ENCODE assay signal across 12 cellular contexts in the genomic region with DNA sequence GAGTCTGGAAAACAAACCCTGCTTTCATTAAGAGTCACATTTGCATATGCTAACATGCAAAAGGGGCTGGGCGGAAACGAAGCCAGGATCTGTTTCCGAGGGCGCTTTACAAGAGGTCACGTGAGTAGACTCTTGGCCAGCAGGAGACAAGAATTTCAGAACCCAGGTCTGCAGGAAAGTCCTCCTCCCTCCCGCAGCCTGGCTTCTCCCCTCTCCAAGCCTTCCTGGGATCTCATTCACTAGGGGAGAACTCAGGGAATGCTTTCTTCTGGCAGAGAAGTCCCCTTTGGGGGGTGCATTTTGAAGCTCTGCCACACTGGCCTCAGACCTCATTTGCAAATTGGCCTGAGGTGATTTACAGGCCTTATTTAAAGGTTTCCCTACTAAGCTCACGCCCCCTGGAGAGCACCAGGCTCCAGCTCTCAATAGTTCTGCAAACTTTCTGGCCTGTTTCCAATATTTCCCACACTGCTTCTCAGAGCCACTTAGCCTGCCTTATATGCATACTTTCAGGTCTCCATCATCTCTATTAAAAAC. TPM values are rescaled to one million over a fixed set of nuclear protein-coding genes. Genes with fewer than 3 reads are reported as not detected.
DNase-seq lines count a peak whose midpoint lies in the region; ATAC-seq and TF ChIP-seq lines count a peak whose summit lies in the region.
"Had no signal": no experiment of that assay in that cellular context is flagged by ENCODE, and none has a peak within 500 bp of the region (broad histone marks: within the 10 kb centered on the region; RNA-seq: fewer than 3 reads in every experiment).

No MANE protein-coding gene starts in this region.

- H3K4me1 ChIP-seq in HUES6 (ENCODE audit: control insufficient read depth, insufficient read depth, low read length): peaks cover 57% of the 10 kb centered on the region
- no peaks in the 10 kb centered on the region for H3K4me1 ChIP-seq in adipocyte (ENCODE audit: control insufficient read depth, insufficient read depth, low read length)
- H3K4me1 ChIP-seq in uterus: no peaks in the 10 kb centered on the region
- H3K4me1 ChIP-seq: psoas muscle had no signal

- H3K27ac ChIP-seq in HUES6 (ENCODE audit: low read depth, low read length) (peak overlapping the region; percentile 78), RWPE1 (no peak overlapping the region), uterus (no peak overlapping the region)
- H3K27ac ChIP-seq: psoas muscle had no signal

- DNase-seq in AG10803 (ENCODE audit: low read depth): peak; percentile 12
- DNase-seq in adipocyte (ENCODE audit: low read depth): peak; percentile 28
- DNase-seq in iPS-NIHi11 (ENCODE audit: low spot score): peak; percentile 72
- DNase-seq in RWPE1 (ENCODE audit: low spot score): no peak
- no peak for DNase-seq in uterus
- DNase-seq in DMS53 treated with DMSO at 0.1 percent for 48 hours (lab: John Stamatoyannopoulos, UW; ENCODE audit: unreplicated experiment): no peak
- DNase-seq: activated CD4-positive, CD25-positive, alpha-beta regulatory T cell; activated effector memory CD4-positive, alpha-beta T cell treated with Interleukin-2 at 50 U/mL for 16 hours; PC-3; psoas muscle had no signal

- H3K36me3 ChIP-seq in HUES6 (ENCODE audit: control insufficient read depth, insufficient read depth, low read length) (no peaks in the 10 kb centered on the region; the same call in 1 of the 2 replicates), adipocyte (ENCODE audit: control insufficient read depth, insufficient read depth, low read length, severe bottlenecking) (peaks cover 19% of the 10 kb centered on the region), uterus (no peaks in the 10 kb centered on the region)

- CTCF ChIA-PET in RWPE1 (lab: Yijun Ruan, JAX): interaction anchor here (0.6 kb wide), 1 partner anchor 347 kb away, joined by 3 read pairs; no protein-coding TSS in a partner anchor

- TF ChIP-seq CTCF in AG10803 (conservative IDR thresholded peaks at IDR 0.05; ENCODE audit: low read length): no peak
- no peak for TF ChIP-seq CTCF in RWPE1 (conservative IDR thresholded peaks at IDR 0.05; ENCODE audit: low read depth)
- TF ChIP-seq CTCF in uterus (IDR thresholded peaks at IDR 0.05): no peak

- ATAC-seq in GM18858 (IDR thresholded peaks at IDR 0.05; ENCODE audit: unreplicated experiment): no peak
- ATAC-seq: PC-3, psoas muscle had no signal

- H3K9ac ChIP-seq in HUES6 (ENCODE audit: low read length): peak overlapping the region; percentile 18
- H3K9ac ChIP-seq in adipocyte (ENCODE audit: low read length): no peak overlapping the region

- POLR2A ChIA-PET in RWPE1 (lab: Yijun Ruan, JAX; ENCODE audit: low non-redundant PET): no interaction called here

- H3K27me3 ChIP-seq in HUES6 (ENCODE audit: control insufficient read depth, insufficient read depth, low read length): no peaks in the 10 kb centered on the region
- no peaks in the 10 kb centered on the region for H3K27me3 ChIP-seq in adipocyte (replicated peaks; ENCODE audit: control insufficient read depth, insufficient read depth, low read length)
- H3K27me3 ChIP-seq in uterus: no peaks in the 10 kb centered on the region

- no peaks in the 10 kb centered on the region for H3K9me3 ChIP-seq in HUES6 (ENCODE audit: control insufficient read depth, insufficient read depth, low read depth, low read length)
- H3K9me3 ChIP-seq in adipocyte (ENCODE audit: control insufficient read depth, low read length): no peaks in the 10 kb centered on the region
- no peaks in the 10 kb centered on the region for H3K9me3 ChIP-seq in uterus
- H3K9me3 ChIP-seq: psoas muscle had no signal

- TF ChIP-seq POLR2A in uterus (IDR thresholded peaks at IDR 0.05): no peak

- intact Hi-C loops in uterus (cut with DNase I; ENCODE audit: low total_unique reads): no loop called here

- no peak overlapping the region for H3K4me3 ChIP-seq in AG10803 (ENCODE audit: low read length)
- H3K4me3 ChIP-seq in HUES6 (ENCODE audit: low read depth, low read length): peak overlapping the region; percentile 26; the same call in 1 of the 2 replicates
- H3K4me3 ChIP-seq in adipocyte (ENCODE audit: low read length): no peak overlapping the region
- no peak overlapping the region for H3K4me3 ChIP-seq in uterus
- H3K4me3 ChIP-seq: psoas muscle had no signal

RNA-seq across cellular contexts. Expression of a gene that starts 57.2 kb away (rescaled TPM):
- 1 to 10 TPM in 1 of 4 donors, not detected in 3; 6.6 TPM for total RNA-seq in uterus
- total RNA-seq: PC-3, psoas muscle had no signal

Comparison
In these comparisons a context has a peak if more than half of its experiments do, and no peak if none do; other contexts are left out.
1. DNase-seq: peak in AG10803 (single experiment), adipocyte (single experiment) and iPS-NIHi11 (single experiment); none in RWPE1 (single experiment), uterus (0 of 2) and DMS53 treated with DMSO at 0.1 percent for 48 hours (single experiment).